15 cellular contexts compared by ENCODE assay signal in genomic region chr11:2999464-2999998, GRCh38. TPM values are rescaled to one million over a fixed set of nuclear protein-coding genes. Genes with fewer than 3 reads are reported as not detected.
DNase-seq lines count a peak whose midpoint lies in the region; ATAC-seq, FAIRE-seq and TF ChIP-seq lines count a peak whose summit lies in the region.
"Had no signal": no experiment of that assay in that cellular context is flagged by ENCODE, and none has a peak within 500 bp of the region (broad histone marks: within the 10 kb centered on the region; RNA-seq: fewer than 3 reads in every experiment).

No MANE protein-coding gene starts in this region.

- no peaks in the 10 kb centered on the region for H3K9me3 ChIP-seq in HCT116 (ENCODE audit: control insufficient read depth in 1 of 2, insufficient read depth in 1 of 2, low read depth in 1 of 2, low read length in 2 of 2)
- no peaks in the 10 kb centered on the region for H3K9me3 ChIP-seq in RWPE2 (ENCODE audit: severe bottlenecking)
- H3K9me3 ChIP-seq in kidney (ENCODE audit: control insufficient read depth in 1 of 2, low read length in 2 of 2) = no peaks in the 10 kb centered on the region
- no peaks in the 10 kb centered on the region for H3K9me3 ChIP-seq in sigmoid colon
- H3K9me3 ChIP-seq: ascending aorta, MG63, vagina had no signal

- H3K36me3 ChIP-seq in HCT116 (ENCODE audit: control insufficient read depth in 1 of 2, insufficient read depth in 2 of 2, low read length in 2 of 2) (peaks cover 12 to 23% of the 10 kb centered on the region in 2 experiments; a peak in 2 of 4 replicates), RWPE2 (ENCODE audit: low read depth) (peaks cover 51% of the 10 kb centered on the region), kidney (ENCODE audit: control insufficient read depth in 1 of 2, insufficient read depth in 2 of 2, low read length in 2 of 2) (peaks cover 2 to 17% of the 10 kb centered on the region in 2 donors), sigmoid colon (peaks cover 8 to 30% (median 20%) of the 10 kb centered on the region in 4 donors)

- RAD21 ChIA-PET in HCT116 (lab: Charles Lee; ENCODE audit: low non-redundant PET in 1 of 2, low total read pairs in 2 of 2, uncharacterized antibody in 2 of 2, unreplicated experiment in 2 of 2) = no interaction called here

- H3K9ac ChIP-seq in HCT116 (ENCODE audit: low read length) (no peak overlapping the region), kidney (ENCODE audit: low read length in 2 of 2) (no peak overlapping the region)

- 95 to 96% methylated on average over 10 of the region's 10 CpGs for WGBS in sigmoid colon, 2 donors

- intact Hi-C loops in HCT116 (cut with micrococcal nuclease) (no loop called here), kidney (cut with DNase I) (no loop called here), sigmoid colon (cut with DNase I) (no loop called here)

- CTCF ChIA-PET in HCT116 (lab: Charles Lee) = no interaction called here

- no peaks in the 10 kb centered on the region for H3K9me2 ChIP-seq in HCT116 (ENCODE audit: insufficient read depth)

- H3K79me2 ChIP-seq in HCT116 (ENCODE audit: insufficient read depth, low read length) = no peaks in the 10 kb centered on the region

- H2AFZ ChIP-seq in HCT116 (ENCODE audit: low read depth, low read length, poor library complexity, severe bottlenecking) = no peak overlapping the region

- no peaks in the 10 kb centered on the region for H4K20me1 ChIP-seq in HCT116 (ENCODE audit: insufficient read depth)

- TF ChIP-seq POLR2A in HCT116 (IDR thresholded peaks at IDR 0.05; ENCODE audit: borderline replicate concordance, extremely low read depth, insufficient read depth, insufficient read length) = no peak
- no peak for TF ChIP-seq POLR2A in sigmoid colon (IDR thresholded peaks at IDR 0.05)

- POLR2A ChIA-PET in HCT116 (lab: Charles Lee) = no interaction called here

- no TSS peak for BruUV-seq in HCT116 (replicated peaks; lab: Mats Ljungman, UMichigan)

- H3K27me3 ChIP-seq in HCT116 (ENCODE audit: insufficient read depth, low read length) = no peaks in the 10 kb centered on the region
- H3K27me3 ChIP-seq in RWPE2 (ENCODE audit: insufficient read depth, poor library complexity, severe bottlenecking) = no peaks in the 10 kb centered on the region
- H3K27me3 ChIP-seq in sigmoid colon = no peaks in the 10 kb centered on the region
- H3K27me3 ChIP-seq: ascending aorta, MG63, vagina had no signal

- no peak for TF ChIP-seq RAD21 in HCT116 (IDR thresholded peaks at IDR 0.05; ENCODE audit: low read depth)

- H3K4me3 ChIP-seq in HCT116 (replicated peaks in 1 of 2; ENCODE audit: low read depth in 1 of 2, low read length in 2 of 2) (no peak overlapping the region), RWPE2 (ENCODE audit: severe bottlenecking) (no peak overlapping the region), kidney (ENCODE audit: low read length in 2 of 2) (no peak overlapping the region), sigmoid colon (no peak overlapping the region)
- H3K4me3 ChIP-seq: ascending aorta, MG63, vagina had no signal

- no peak overlapping the region for H3K4me2 ChIP-seq in HCT116 (ENCODE audit: low read length)

- ATAC-seq in HCT116 = no peak
- ATAC-seq in RWPE2 (ENCODE audit: low read depth) = no peak
- ATAC-seq in HG03095 (IDR thresholded peaks at IDR 0.05; ENCODE audit: unreplicated experiment) = no peak
- ATAC-seq: activated CD4-positive, alpha-beta T cell treated with anti-CD3 and anti-CD28 coated beads for 36 hours had no signal

- FAIRE-seq in kidney (lab: Jason Lieb, UNC) = no peak
- FAIRE-seq: H54 had no signal

- TF ChIP-seq EP300 in sigmoid colon (IDR thresholded peaks at IDR 0.05) = no peak

- no peaks in the 10 kb centered on the region for H3K4me1 ChIP-seq in HCT116 (ENCODE audit: control insufficient read depth in 1 of 2, insufficient read depth in 2 of 2, low read length in 2 of 2)
- H3K4me1 ChIP-seq in RWPE2 (ENCODE audit: insufficient read depth, poor library complexity, severe bottlenecking) = peaks cover 31% of the 10 kb centered on the region
- peaks cover 22 to 27% of the 10 kb centered on the region in 2 donors for H3K4me1 ChIP-seq in kidney (ENCODE audit: control insufficient read depth in 1 of 2, insufficient read depth in 1 of 2, low read depth in 1 of 2, low read length in 2 of 2)
- peaks cover 0 to 29% (median 24%) of the 10 kb centered on the region in 4 donors for H3K4me1 ChIP-seq in sigmoid colon

- DNase-seq in HCT116 (ENCODE audit: low read depth, low spot score) (no peak), RWPE2 (ENCODE audit: low spot score) (no peak), kidney (no peak), sigmoid colon (peak; percentile 42), NCI-H446 treated with DMSO at 0.1 percent for 48 hours (lab: John Stamatoyannopoulos, UW) (no peak), DMS114 treated with DMSO at 0.1 percent for 48 hours (lab: John Stamatoyannopoulos, UW; ENCODE audit: unreplicated experiment) (no peak)
- DNase-seq: activated CD4-positive, alpha-beta T cell treated with anti-CD3 and anti-CD28 coated beads for 36 hours; CD4-positive, CD25-positive, alpha-beta regulatory T cell; MG63; SHP77; stimulated activated CD4-positive, alpha-beta T cell treated with anti-CD3 and anti-CD28 coated beads, Interleukin-15, amount 100 ng/mL, for 24 hours had no signal

- no peak for TF ChIP-seq CTCF in HCT116 (IDR thresholded peaks at IDR 0.05 in 2 of 3, conservative IDR thresholded peaks at IDR 0.05 in 1 of 3; ENCODE audit: borderline replicate concordance in 1 of 3, insufficient read depth in 1 of 3, low read depth in 2 of 3, low read length in 2 of 3)
- no peak for TF ChIP-seq CTCF in RWPE2 (IDR thresholded peaks at IDR 0.05; ENCODE audit: poor library complexity, severe bottlenecking)
- no peak for TF ChIP-seq CTCF in kidney (IDR thresholded peaks at IDR 0.05; ENCODE audit: borderline replicate concordance, extremely low read depth, insufficient read depth)
- no peak for TF ChIP-seq CTCF in sigmoid colon (IDR thresholded peaks at IDR 0.05)

- H3K27ac ChIP-seq in HCT116 (ENCODE audit: low read depth, low read length) (no peak overlapping the region), RWPE2 (ENCODE audit: poor library complexity, severe bottlenecking) (peak overlapping the region; percentile 86), kidney (ENCODE audit: low read depth in 2 of 2, low read length in 2 of 2) (peak overlapping the region; percentile 18 to 20), sigmoid colon (peak overlapping the region in 2 of 4 donors; percentile 81 to 83)
- H3K27ac ChIP-seq: vagina had no signal

TF ChIP-seq in HCT116, 20 proteins besides CTCF, POLR2A, EP300 and RAD21:
- TF ChIP-seq TCF7L2 (IDR thresholded peaks at IDR 0.05; ENCODE audit: borderline replicate concordance, extremely low read depth, insufficient read depth, insufficient read length) (no peak), ZBTB33 (IDR thresholded peaks at IDR 0.05; ENCODE audit: extremely low read depth, insufficient replicate concordance, low read length) (no peak), POLR2AphosphoS5 (IDR thresholded peaks at IDR 0.05; ENCODE audit: low read depth, low read length) (peak; percentile 42; the same call in 1 of the 2 replicates), ATF3 (IDR thresholded peaks at IDR 0.05) (no peak), CBX3 (IDR thresholded peaks at IDR 0.05; ENCODE audit: low read depth) (no peak), SP1 (IDR thresholded peaks at IDR 0.05; ENCODE audit: low read depth) (no peak), ELF1 (IDR thresholded peaks at IDR 0.05; ENCODE audit: borderline replicate concordance, low read depth) (no peak)

RNA-seq across cellular contexts. Expression of gene NAP1L4, which starts 7.4 kb away (rescaled TPM):
- 144 TPM for total RNA-seq in HCT116 (2021; ENCODE audit: unreplicated experiment)
- 63.0 and 82.2 TPM in 2 replicates for polyA plus RNA-seq in HCT116 (2012)
- 133 TPM for total RNA-seq in kidney
- 120 TPM for polyA plus RNA-seq in kidney (ENCODE audit: insufficient read depth, low read depth, low replicate concordance)
- 100 to 1,000 TPM in 2 of 4 donors, 10 to 100 TPM in 2; 88.2 to 102 (median 95.4) TPM for total RNA-seq in sigmoid colon
- 10 to 100 TPM; 55.9 to 94.8 (median 61.3) TPM for polyA plus RNA-seq in sigmoid colon

RNA-seq across cellular contexts. Expression of gene CARS1, which starts 57.7 kb away (rescaled TPM):
- total RNA-seq in HCT116 (2021; ENCODE audit: unreplicated experiment) (124 TPM), kidney (49.5 TPM), sigmoid colon (10 to 100 TPM; 34.6 to 49.0 (median 39.6) TPM)
- 101 and 128 TPM in 2 replicates for polyA plus RNA-seq in HCT116 (2012)
- polyA plus RNA-seq in kidney (ENCODE audit: insufficient read depth, low read depth, low replicate concordance) (26.5 TPM), sigmoid colon (10 to 100 TPM; 21.0 to 57.1 (median 35.4) TPM)
